ENCODE assay signal across 22 cellular contexts in the genomic region with DNA sequence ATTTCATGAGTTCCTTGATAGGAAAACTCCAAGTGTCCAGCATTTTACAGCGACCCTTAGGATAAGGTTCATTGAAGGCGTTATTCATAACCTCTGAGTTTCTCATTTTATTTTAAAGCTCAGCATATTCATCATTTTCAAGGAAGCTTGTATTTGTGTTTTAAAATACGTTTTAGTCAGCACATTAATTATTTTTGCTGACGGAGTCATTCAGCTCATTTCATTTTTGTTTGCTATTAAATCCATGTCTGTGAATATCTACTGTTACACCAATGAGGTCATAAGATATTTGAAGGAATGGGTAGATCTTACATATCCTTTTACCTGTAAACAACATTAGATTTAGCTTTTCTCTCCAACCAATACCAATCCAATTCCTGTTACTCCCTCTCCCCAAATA.
"Had no signal": no experiment of that assay in that cellular context is flagged by ENCODE, and none has a peak within 500 bp of the region (broad histone marks: within the 10 kb centered on the region; RNA-seq: fewer than 3 reads in every experiment).

No MANE protein-coding gene starts in this region.

- H3K36me3 ChIP-seq: esophagus muscularis mucosa, gastroesophageal sphincter, heart left ventricle, left lung, lower lobe of right lung had no signal

- H3K27me3 ChIP-seq: dorsolateral prefrontal cortex, esophagus muscularis mucosa, foreskin keratinocyte, gastroesophageal sphincter, heart left ventricle, hepatocyte, left lung had no signal

- H3K79me2 ChIP-seq: hepatocyte had no signal

- H3K27ac ChIP-seq: coronary artery, dorsolateral prefrontal cortex, esophagus muscularis mucosa, foreskin keratinocyte, gastroesophageal sphincter, heart left ventricle, hepatocyte, left lung, lower lobe of right lung had no signal

- H3K4me1 ChIP-seq: esophagus muscularis mucosa, foreskin keratinocyte, gastroesophageal sphincter, heart left ventricle, left lung, lower lobe of right lung had no signal

- DNase-seq: dermis blood vessel endothelial cell; dorsolateral prefrontal cortex; effector CD4-positive, alpha-beta T cell; effector memory CD4-positive, alpha-beta T cell; foreskin keratinocyte; heart left ventricle; hypothalamus; immature natural killer cell; left cardiac atrium; left lung; left ventricle myocardium superior; lower lobe of right lung; mesenchymal stem cell; mucosa of descending colon; naive B cell had no signal

- H2AFZ ChIP-seq: hepatocyte had no signal

- H3K4me2 ChIP-seq: hepatocyte had no signal

- ATAC-seq: foreskin keratinocyte, gastroesophageal sphincter, heart left ventricle, left cardiac atrium, left lung, left ventricle myocardium superior, lower lobe of right lung, mucosa of descending colon had no signal

- H3K4me3 ChIP-seq: coronary artery, dorsolateral prefrontal cortex, esophagus muscularis mucosa, gastroesophageal sphincter, heart left ventricle, hepatocyte, left lung, lower lobe of right lung, mucosa of descending colon had no signal

- H3K9me3 ChIP-seq: esophagus muscularis mucosa, gastroesophageal sphincter, lower lobe of right lung had no signal

- FAIRE-seq: colon, endothelial cell of umbilical vein, keratinocyte had no signal
